1 cellular context compared by ENCODE assay signal in genomic region chr2:233247744-233248143, GRCh38.
TF ChIP-seq lines count a peak whose summit lies in the region.

No MANE protein-coding gene starts in this region.

TF ChIP-seq in WTC11, 78 proteins besides CTCF, POLR2A, EP300 and RAD21 (continued from another document):
- TF ChIP-seq ATF6 (CRISPR knock-in tag; IDR thresholded peaks at IDR 0.05), result no peak
- no peak for TF ChIP-seq AFF4 (CRISPR knock-in tag; IDR thresholded peaks at IDR 0.05; ENCODE audit: borderline replicate concordance)
- no peak for TF ChIP-seq TEAD4 (CRISPR knock-in tag; IDR thresholded peaks at IDR 0.05)
- no peak for TF ChIP-seq ZNF423 (CRISPR knock-in tag; IDR thresholded peaks at IDR 0.05)
